ENCODE assay signal across 7 cellular contexts in the genomic region with DNA sequence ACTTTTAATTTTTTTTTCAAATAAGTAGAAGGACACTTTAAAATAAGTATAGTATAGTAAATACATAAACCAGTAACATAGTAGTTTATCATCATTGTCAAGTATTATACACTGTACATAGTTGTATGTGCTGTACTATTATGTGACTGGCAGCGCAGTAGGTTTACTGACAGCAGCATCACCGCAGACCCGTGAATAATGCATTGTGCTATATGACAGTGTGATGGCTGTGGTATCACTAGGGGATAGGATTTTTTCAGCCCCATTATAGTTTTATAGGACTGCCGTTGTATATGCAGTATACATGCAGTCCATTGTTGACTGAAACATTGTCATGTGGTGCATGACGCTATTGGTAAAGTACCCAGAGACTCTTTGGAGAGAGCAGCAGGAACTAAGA.
"Had no signal": no experiment of that assay in that cellular context is flagged by ENCODE, and none has a peak within 500 bp of the region (broad histone marks: within the 10 kb centered on the region; RNA-seq: fewer than 3 reads in every experiment).

No MANE protein-coding gene starts in this region.

- FAIRE-seq: GM12878, GM12891, GM12892, GM18507, GM19239 had no signal

- ATAC-seq: GM12878 had no signal

- DNase-seq: GDM1, GF-D8 had no signal

- H3K4me3 ChIP-seq: GM12878 had no signal
